ENCODE assay signal across 21 cellular contexts in genomic region chr10:57898231-57898630, GRCh38.
DNase-seq lines count a peak whose midpoint lies in the region; ATAC-seq and TF ChIP-seq lines count a peak whose summit lies in the region.
"Had no signal": no experiment of that assay in that cellular context is flagged by ENCODE, and none has a peak within 500 bp of the region (broad histone marks: within the 10 kb centered on the region; RNA-seq: fewer than 3 reads in every experiment).

No MANE protein-coding gene starts in this region.

- DNase-seq in PC-9 (peak; percentile 50 to 61), iPS-NIHi11 (ENCODE audit: low spot score) (peak; percentile 24), upper lobe of right lung (no peak), immature natural killer cell (no peak), neuronal stem cell (ENCODE audit: low spot score) (no peak), CD1c-positive myeloid dendritic cell (ENCODE audit: extremely low spot score) (no peak)
- DNase-seq: activated B cell treated with CpG ODN at 0.5 μM for 24 hours; activated CD8-positive, alpha-beta T cell treated with anti-CD3 and anti-CD28 coated beads, Interleukin-2, amount 10 ng/mL, durations not matched to agents 7 days and 5 days; activated naive CD4-positive, alpha-beta T cell treated with anti-CD3 and anti-CD28 coated beads, Interleukin-2, amount 50 U/mL, for 16 hours; activated T-cell treated with anti-CD3 and anti-CD28 coated beads, Interleukin-2, amount 50 U/mL, for 48 hours; AML-193; GM23248; hypothalamus; left cardiac atrium; NCI-H1436; retina; SK-N-SH had no signal

- H3K4me2 ChIP-seq in PC-9 (0 out of 2 replicates have a peak overlapping the region, but pooled peaks have one; percentile 3), neuronal stem cell (ENCODE audit: insufficient read depth, low read length, poor library complexity, severe bottlenecking) (no peak overlapping the region)
- H3K4me2 ChIP-seq: SK-N-SH had no signal

- no peak overlapping the region for H3K4ac ChIP-seq in neuronal stem cell (ENCODE audit: low read length)

- BruUV-seq in PC-9 (replicated peaks; lab: Mats Ljungman, UMichigan): no TSS peak

- H3K14ac ChIP-seq in neuronal stem cell (ENCODE audit: low read length): no peak overlapping the region

- no peak overlapping the region for H3K9ac ChIP-seq in neuronal stem cell (ENCODE audit: low read depth, low read length, poor library complexity)
- H3K9ac ChIP-seq: GM23248, SK-N-SH had no signal

- no peak overlapping the region for H2BK120ac ChIP-seq in neuronal stem cell (ENCODE audit: low read depth, low read length)

- H3K4me3 Mint-ChIP-seq in immature natural killer cell: no peak overlapping the region
- H3K4me3 Mint-ChIP-seq: activated B cell treated with CpG ODN at 0.5 μM for 24 hours; activated CD8-positive, alpha-beta T cell treated with anti-CD3 and anti-CD28 coated beads, Interleukin-2, amount 10 ng/mL, durations not matched to agents 7 days and 5 days had no signal

- peak; percentile 42; the same call in 1 of the 2 replicates for TF ChIP-seq EP300 in Ishikawa (IDR thresholded peaks at IDR 0.05; ENCODE audit: borderline replicate concordance)

- no peaks in the 10 kb centered on the region for H3K79me2 ChIP-seq in PC-9 (ENCODE audit: low read depth)

- H3K4me3 ChIP-seq in PC-9: no peak overlapping the region
- no peak overlapping the region for H3K4me3 ChIP-seq in upper lobe of right lung
- H3K4me3 ChIP-seq in neuronal stem cell (ENCODE audit: low read length in 2 of 2): no peak overlapping the region
- H3K4me3 ChIP-seq: ascending aorta, GM23248, suprapubic skin had no signal

- peaks cover 3% of the 10 kb centered on the region; the same call in 1 of the 2 replicates for H3K9me3 ChIP-seq in PC-9 (ENCODE audit: insufficient read depth, low read depth)
- no peaks in the 10 kb centered on the region for H3K9me3 ChIP-seq in upper lobe of right lung
- H3K9me3 ChIP-seq in neuronal stem cell (replicated peaks in 1 of 2; ENCODE audit: control insufficient read depth in 2 of 2, insufficient read depth in 1 of 2, low read depth in 1 of 2, low read length in 2 of 2): no peaks in the 10 kb centered on the region
- H3K9me3 ChIP-seq: ascending aorta, neutrophil, SK-N-SH had no signal

- H3K36me3 ChIP-seq in PC-9 (ENCODE audit: low read depth) (no peaks in the 10 kb centered on the region), upper lobe of right lung (no peaks in the 10 kb centered on the region), neuronal stem cell (replicated peaks in 1 of 2; ENCODE audit: control insufficient read depth in 2 of 2, insufficient read depth in 2 of 2, low read length in 2 of 2) (no peaks in the 10 kb centered on the region)
- H3K36me3 ChIP-seq: ascending aorta, neutrophil, suprapubic skin had no signal

- H3K27me3 ChIP-seq in PC-9 (ENCODE audit: insufficient read depth, low read depth): no peaks in the 10 kb centered on the region
- no peaks in the 10 kb centered on the region for H3K27me3 ChIP-seq in upper lobe of right lung
- no peaks in the 10 kb centered on the region for H3K27me3 ChIP-seq in neuronal stem cell (ENCODE audit: control insufficient read depth in 3 of 3, insufficient read depth in 3 of 3, low read depth in 1 of 3, low read length in 3 of 3)
- H3K27me3 ChIP-seq: ascending aorta, neutrophil, suprapubic skin had no signal

- peak; percentile 3; the same call in 1 of the 2 replicates for TF ChIP-seq RAD21 in Ishikawa (IDR thresholded peaks at IDR 0.05; ENCODE audit: low read depth)

- no peaks in the 10 kb centered on the region for H3K27me3 Mint-ChIP-seq in immature natural killer cell (ENCODE audit: low read depth in 3 of 3)
- H3K27me3 Mint-ChIP-seq: activated B cell treated with CpG ODN at 0.5 μM for 24 hours had no signal

- H3K4me1 ChIP-seq in PC-9 (replicated peaks; ENCODE audit: insufficient read depth) (peaks cover 12% of the 10 kb centered on the region; the same call in 1 of the 2 replicates), upper lobe of right lung (no peaks in the 10 kb centered on the region), neuronal stem cell (ENCODE audit: control insufficient read depth in 2 of 2, insufficient read depth in 1 of 2, low read depth in 1 of 2, low read length in 2 of 2) (no peaks in the 10 kb centered on the region)
- H3K4me1 ChIP-seq: ascending aorta had no signal

- H3F3A ChIP-seq in PC-9 (ENCODE audit: insufficient read depth, low read depth): no peaks in the 10 kb centered on the region

- TF ChIP-seq CTCF in PC-9 (conservative IDR thresholded peaks at IDR 0.05): no peak
- TF ChIP-seq CTCF in upper lobe of right lung (IDR thresholded peaks at IDR 0.05): no peak

- H3K4me1 Mint-ChIP-seq in immature natural killer cell: no peaks in the 10 kb centered on the region
- H3K4me1 Mint-ChIP-seq: activated B cell treated with CpG ODN at 0.5 μM for 24 hours had no signal

- no peak overlapping the region for H3K27ac Mint-ChIP-seq in immature natural killer cell
- H3K27ac Mint-ChIP-seq: activated B cell treated with CpG ODN at 0.5 μM for 24 hours; activated CD8-positive, alpha-beta T cell treated with anti-CD3 and anti-CD28 coated beads, Interleukin-2, amount 10 ng/mL, durations not matched to agents 7 days and 5 days had no signal

- H2AK5ac ChIP-seq in neuronal stem cell (ENCODE audit: low read depth, low read length): no peak overlapping the region

- H3K18ac ChIP-seq in neuronal stem cell (ENCODE audit: low read length): no peak overlapping the region

- POLR2A ChIA-PET in PC-9 (lab: Charles Lee; ENCODE audit: unreplicated experiment): no interaction called here

- no peak overlapping the region for H3K23ac ChIP-seq in neuronal stem cell (ENCODE audit: low read depth, low read length, poor library complexity)

- peak; percentile 24 for ATAC-seq in upper lobe of right lung
- ATAC-seq: activated CD8-positive, alpha-beta T cell treated with anti-CD3 and anti-CD28 coated beads, Interleukin-2, amount 10 ng/mL, durations not matched to agents 7 days and 5 days; left cardiac atrium had no signal

- no peak overlapping the region for H3K27ac ChIP-seq in PC-9
- H3K27ac ChIP-seq in upper lobe of right lung: no peak overlapping the region
- no peak overlapping the region for H3K27ac ChIP-seq in neuronal stem cell (replicated peaks; ENCODE audit: low read length)
- H3K27ac ChIP-seq: ascending aorta, GM23248, neutrophil, suprapubic skin had no signal

- no peaks in the 10 kb centered on the region for H4K20me1 ChIP-seq in PC-9 (ENCODE audit: insufficient read depth)

- no CpG with 5 or more reads among the region's 4 CpGs for WGBS in neuronal stem cell (ENCODE audit: extremely low coverage in 2 of 2, insufficient read length in 2 of 2, insufficient replicate concordance in 1 of 2), 2 donors

- peaks cover 9 to 40% (median 14%) of the 10 kb centered on the region in 6 donors for H3K9me3 Mint-ChIP-seq in immature natural killer cell

- CTCF ChIA-PET in PC-9 (lab: Charles Lee): no interaction called here

- H2BK15ac ChIP-seq in neuronal stem cell (ENCODE audit: low read length): no peak overlapping the region

- H4K8ac ChIP-seq in neuronal stem cell (ENCODE audit: low read depth, low read length): no peak overlapping the region

- intact Hi-C loops in PC-9 (cut with micrococcal nuclease; ENCODE audit: unreplicated experiment) (no loop called here), upper lobe of right lung (cut with DNase I) (no loop called here)

- no peak overlapping the region for H4K91ac ChIP-seq in neuronal stem cell (ENCODE audit: low read depth, low read length, poor library complexity)

- no peaks in the 10 kb centered on the region for H3K9me2 ChIP-seq in PC-9 (ENCODE audit: insufficient read depth)
- H3K9me2 ChIP-seq: SK-N-SH had no signal

- H3K36me3 Mint-ChIP-seq in immature natural killer cell: no peaks in the 10 kb centered on the region

- no peak overlapping the region for H2BK5ac ChIP-seq in neuronal stem cell (ENCODE audit: low read length)

- H3K79me1 ChIP-seq in neuronal stem cell (ENCODE audit: low read depth, low read length): no peaks in the 10 kb centered on the region

- H2AFZ ChIP-seq in PC-9 (no peak overlapping the region), neuronal stem cell (ENCODE audit: low read length) (no peak overlapping the region)
- H2AFZ ChIP-seq: GM23248 had no signal

- no peak overlapping the region for H2BK12ac ChIP-seq in neuronal stem cell (ENCODE audit: low read length)

TF ChIP-seq in Ishikawa, 13 proteins besides CTCF, POLR2A, EP300 and RAD21 (continues in another document):
- TF ChIP-seq CEBPB (IDR thresholded peaks at IDR 0.05) (no peak), TAF1 (IDR thresholded peaks at IDR 0.05; ENCODE audit: low read depth) (no peak), MAX (IDR thresholded peaks at IDR 0.05) (no peak), NFIC (IDR thresholded peaks at IDR 0.05) (peak; percentile 45; the same call in 1 of the 2 replicates), YY1 (IDR thresholded peaks at IDR 0.05; ENCODE audit: low read depth) (peak; percentile 58), ZBTB7A (IDR thresholded peaks at IDR 0.05; ENCODE audit: low read depth) (no peak), TCF12 (IDR thresholded peaks at IDR 0.05; ENCODE audit: low read depth) (0 out of 2 replicates have a peak, but pooled peaks have one; percentile 49), CREB1 (IDR thresholded peaks at IDR 0.05; ENCODE audit: low read depth) (no peak), FOXM1 (IDR thresholded peaks at IDR 0.05; ENCODE audit: borderline replicate concordance, low read depth) (no peak), TEAD4 (IDR thresholded peaks at IDR 0.05) (peak; percentile 49), EGR1 (IDR thresholded peaks at IDR 0.05) (no peak)

Comparison
In these comparisons a context has a peak if more than half of its experiments do, and no peak if none do; other contexts are left out.
1. DNase-seq: peak in PC-9 (2 of 2) and iPS-NIHi11 (single experiment); none in upper lobe of right lung (single experiment), immature natural killer cell (0 of 3), neuronal stem cell (single experiment) and CD1c-positive myeloid dendritic cell (single experiment).